In genomic region chr17:51191895-51192294, GRCh38 we compare ENCODE assay signal across 20 cellular contexts. TPM values are rescaled to one million over a fixed set of nuclear protein-coding genes. Genes with fewer than 3 reads are reported as not detected.
A peak's percentile ranks its signal among the peaks of the same experiment; 100 is the strongest.
DNase-seq lines count a peak whose midpoint lies in the region; ATAC-seq, FAIRE-seq and TF ChIP-seq lines count a peak whose summit lies in the region.
"Had no signal": no experiment of that assay in that cellular context is flagged by ENCODE, and none has a peak within 500 bp of the region (broad histone marks: within the 10 kb centered on the region; RNA-seq: fewer than 3 reads in every experiment).

No MANE protein-coding gene starts in this region.

- BruUV-seq in HepG2 (replicated peaks; lab: Mats Ljungman, UMichigan) (TSS peak; percentile 23), IMR-90 (replicated peaks; lab: Mats Ljungman, UMichigan) (no TSS peak), K562 (replicated peaks; lab: Mats Ljungman, UMichigan) (no TSS peak)

- in situ Hi-C loops in HepG2 (cut with HindIII; ENCODE audit: extremely low pct_ligation_motif_present, low pct_unique_long_range_greater_than_20kb) (no loop called here), IMR-90 (cut with MboI; ENCODE audit: low sequenced_read_pairs) (no loop called here), K562 (cut with MboI) (no loop called here)

- POLR2A ChIA-PET in HepG2 (lab: Yijun Ruan, JAX): no interaction called here
- POLR2A ChIA-PET in IMR-90 (lab: Charles Lee; ENCODE audit: unreplicated experiment): no interaction called here
- POLR2A ChIA-PET in K562 (lab: Yijun Ruan, JAX): no interaction called here

- no peak overlapping the region for H2BK15ac ChIP-seq in IMR-90 (ENCODE audit: low read depth, low read length)

- H3K4me3 ChIP-seq in HepG2 (replicated peaks in 1 of 3; ENCODE audit: insufficient read depth in 1 of 3, low read depth in 2 of 3, low read length in 3 of 3): no peak overlapping the region
- H3K4me3 ChIP-seq in right lobe of liver: no peak overlapping the region
- H3K4me3 ChIP-seq in IMR-90 (ENCODE audit: insufficient read depth, low read depth, low read length): no peak overlapping the region
- H3K4me3 ChIP-seq in K562: no peak overlapping the region
- no peak overlapping the region for H3K4me3 ChIP-seq in tibial nerve
- H3K4me3 ChIP-seq: BLaER1 treated with 17β-estradiol and CSF1 and Interleukin-3, amounts not matched to agents 10 nM and 100 nM had no signal

- H4K91ac ChIP-seq in IMR-90 (ENCODE audit: insufficient read depth, low read depth, low read length): no peak overlapping the region

- H3K9ac ChIP-seq in HepG2 (ENCODE audit: insufficient read depth, low read depth, low read length) (no peak overlapping the region), IMR-90 (ENCODE audit: low read depth, low read length) (no peak overlapping the region), K562 (ENCODE audit: insufficient read depth in 1 of 2, low read depth in 2 of 2, low read length in 2 of 2) (no peak overlapping the region)
- H3K9ac ChIP-seq: BLaER1 treated with 17β-estradiol and CSF1 and Interleukin-3, amounts not matched to agents 10 nM and 100 nM had no signal

- CTCF ChIA-PET in HepG2 (lab: Yijun Ruan, JAX; ENCODE audit: low intra/inter-chr PET ratio, low total read pairs): no interaction called here
- CTCF ChIA-PET in IMR-90 (lab: Yijun Ruan, JAX): no interaction called here
- CTCF ChIA-PET in K562 (lab: Yijun Ruan, JAX; ENCODE audit: low intra/inter-chr PET ratio): no interaction called here

- no peak overlapping the region for H2AFZ ChIP-seq in HepG2 (ENCODE audit: low read length)
- no peak overlapping the region for H2AFZ ChIP-seq in IMR-90 (replicated peaks; ENCODE audit: low read length, poor library complexity)
- no peak overlapping the region for H2AFZ ChIP-seq in K562 (ENCODE audit: low read depth, low read length)

- no peak overlapping the region for H4K8ac ChIP-seq in IMR-90 (ENCODE audit: low read depth in 2 of 2, low read length in 2 of 2)

- H3K14ac ChIP-seq in IMR-90 (replicated peaks; ENCODE audit: low read depth, low read length): no peak overlapping the region

- H3K23ac ChIP-seq in IMR-90 (ENCODE audit: low read depth, low read length): no peak overlapping the region

- no peak overlapping the region for H3K4ac ChIP-seq in IMR-90 (ENCODE audit: low read depth, low read length)

- no peak overlapping the region for H2BK120ac ChIP-seq in IMR-90 (ENCODE audit: low read depth, low read length)

- H3K18ac ChIP-seq in IMR-90 (ENCODE audit: low read depth, low read length): no peak overlapping the region

- ATAC-seq in HepG2: no peak
- no peak for ATAC-seq in right lobe of liver
- no peak for ATAC-seq in IMR-90 (ENCODE audit: low read depth)
- ATAC-seq in K562: no peak
- ATAC-seq: CD8-positive, alpha-beta T cell had no signal

- DNase-seq in HepG2 (ENCODE audit: low spot score) (no peak), right lobe of liver (no peak), IMR-90 (no peak), K562 (ENCODE audit: extremely low read depth in 1 of 4, low spot score in 3 of 4) (no peak), GM12891 (ENCODE audit: insufficient read length, low spot score) (no peak), tibial nerve (ENCODE audit: low spot score in 2 of 2) (no peak)
- DNase-seq: 8988T; AML-193; Caco-2; Calu3; CD4-positive, alpha-beta T cell; CD8-positive, alpha-beta T cell; DMS79 treated with DMSO at 0.1 percent for 48 hours; GF-D8 had no signal

- no peaks in the 10 kb centered on the region for H3K79me1 ChIP-seq in IMR-90 (ENCODE audit: low read depth in 1 of 2, low read length in 2 of 2)

- peak; percentile 12 for FAIRE-seq in HepG2 (lab: Jason Lieb, UNC)
- FAIRE-seq in K562 (lab: Jason Lieb, UNC): no peak
- no peak for FAIRE-seq in GM12891 (lab: Jason Lieb, UNC)
- FAIRE-seq: A204.1, G401.6, GM12892, GM18507 had no signal

- TF ChIP-seq CTCF in HepG2 (CRISPR knock-in tag; IDR thresholded peaks at IDR 0.05): no peak
- no peak for TF ChIP-seq CTCF in right lobe of liver (IDR thresholded peaks at IDR 0.05)
- TF ChIP-seq CTCF in IMR-90 (conservative IDR thresholded peaks at IDR 0.05; ENCODE audit: low read depth, low read length): no peak
- TF ChIP-seq CTCF in K562 (IDR thresholded peaks at IDR 0.05 in 2 of 3, conservative IDR thresholded peaks at IDR 0.05 in 1 of 3; ENCODE audit: insufficient read depth in 2 of 3, low read depth in 1 of 3, low read length in 3 of 3): no peak
- TF ChIP-seq CTCF in tibial nerve (IDR thresholded peaks at IDR 0.05): no peak

- H2BK20ac ChIP-seq in IMR-90 (ENCODE audit: low read depth, low read length): no peak overlapping the region

- 90% methylated on average over 2 of the region's 2 CpGs for WGBS in HepG2 (ENCODE audit: low lambda C conversion rate)
- WGBS in right lobe of liver (ENCODE audit: insufficient coverage, low coverage, low lambda C conversion rate, missing lambda C conversion rate): 79% methylated on average over 2 of the region's 2 CpGs
- no CpG with 5 or more reads among the region's 2 CpGs for WGBS in IMR-90 (ENCODE audit: extremely low coverage in 2 of 2, insufficient read length in 1 of 2), 2 experiments
- WGBS in K562 (ENCODE audit: insufficient coverage, low coverage, missing lambda C conversion rate): 58% methylated on average over 2 of the region's 2 CpGs
- 78 to 88% methylated on average over 2 of the region's 2 CpGs for whole genome bisulfite sequencing in tibial nerve, 2 donors

- H3K27me3 ChIP-seq in HepG2 (ENCODE audit: control insufficient read depth in 1 of 2, insufficient read depth in 2 of 2, low read length in 2 of 2) (no peaks in the 10 kb centered on the region), right lobe of liver (no peaks in the 10 kb centered on the region), IMR-90 (ENCODE audit: control insufficient read depth, insufficient read depth, low read length) (no peaks in the 10 kb centered on the region), K562 (ENCODE audit: control insufficient read depth in 2 of 2, insufficient read depth in 2 of 2, low read length in 2 of 2) (no peaks in the 10 kb centered on the region), tibial nerve (no peaks in the 10 kb centered on the region)
- H3K27me3 ChIP-seq: BLaER1 treated with 17β-estradiol and CSF1 and Interleukin-3, amounts not matched to agents 10 nM and 100 nM had no signal

- no peaks in the 10 kb centered on the region for H3K9me3 ChIP-seq in HepG2 (ENCODE audit: low read length)
- no peaks in the 10 kb centered on the region for H3K9me3 ChIP-seq in right lobe of liver
- no peaks in the 10 kb centered on the region for H3K9me3 ChIP-seq in IMR-90 (ENCODE audit: control insufficient read depth, insufficient read depth, low read length)
- no peaks in the 10 kb centered on the region for H3K9me3 ChIP-seq in K562 (replicated peaks; ENCODE audit: control insufficient read depth, insufficient read depth, low read depth, low read length)
- H3K9me3 ChIP-seq in tibial nerve: no peaks in the 10 kb centered on the region
- H3K9me3 ChIP-seq: BLaER1 treated with 17β-estradiol and CSF1 and Interleukin-3, amounts not matched to agents 10 nM and 100 nM; Caco-2 had no signal

- H3K4me2 ChIP-seq in HepG2 (ENCODE audit: low read depth, low read length): no peak overlapping the region
- no peak overlapping the region for H3K4me2 ChIP-seq in IMR-90 (ENCODE audit: low read depth, low read length)
- no peak overlapping the region for H3K4me2 ChIP-seq in K562 (ENCODE audit: insufficient read depth, low read length)
- H3K4me2 ChIP-seq: BLaER1 treated with 17β-estradiol and CSF1 and Interleukin-3, amounts not matched to agents 10 nM and 100 nM had no signal

- TF ChIP-seq POLR2A in HepG2 (IDR thresholded peaks at IDR 0.05; ENCODE audit: insufficient read depth in 1 of 2, low read depth in 2 of 2, low read length in 2 of 2) (no peak), right lobe of liver (IDR thresholded peaks at IDR 0.05) (no peak), IMR-90 (IDR thresholded peaks at IDR 0.05; ENCODE audit: low read depth, low read length) (no peak), K562 (conservative IDR thresholded peaks at IDR 0.05) (no peak), GM12891 (IDR thresholded peaks at IDR 0.05; ENCODE audit: low read depth, low read length) (no peak), tibial nerve (IDR thresholded peaks at IDR 0.05) (no peak)

- H3K9me1 ChIP-seq in IMR-90 (ENCODE audit: insufficient read depth, low read length) (no peaks in the 10 kb centered on the region), K562 (ENCODE audit: control insufficient read depth, insufficient read depth, low read length) (peaks cover 4% of the 10 kb centered on the region)

- no peak overlapping the region for H3K56ac ChIP-seq in IMR-90 (ENCODE audit: extremely low read depth, insufficient read depth, low read length)

- H4K20me1 ChIP-seq in HepG2 (ENCODE audit: insufficient read depth, low read length) (no peaks in the 10 kb centered on the region), IMR-90 (ENCODE audit: insufficient read depth, low read length) (no peaks in the 10 kb centered on the region), K562 (replicated peaks; ENCODE audit: control insufficient read depth, insufficient read depth, low read length) (no peaks in the 10 kb centered on the region)
- H4K20me1 ChIP-seq: BLaER1 treated with 17β-estradiol and CSF1 and Interleukin-3, amounts not matched to agents 10 nM and 100 nM had no signal

- H3K4me1 ChIP-seq in HepG2 (ENCODE audit: insufficient read depth, low read length) (no peaks in the 10 kb centered on the region), right lobe of liver (no peaks in the 10 kb centered on the region), IMR-90 (ENCODE audit: control insufficient read depth, insufficient read depth, low read length) (0 out of 2 replicates have a peak, but pooled peaks cover 2% of the 10 kb centered on the region), K562 (replicated peaks in 1 of 2; ENCODE audit: control insufficient read depth in 2 of 2, insufficient read depth in 2 of 2, low read length in 2 of 2) (no peaks in the 10 kb centered on the region), tibial nerve (peaks cover 0 to 7% (median 0%) of the 10 kb centered on the region in 4 donors)
- H3K4me1 ChIP-seq: BLaER1 treated with 17β-estradiol and CSF1 and Interleukin-3, amounts not matched to agents 10 nM and 100 nM; Caco-2 had no signal

- TF ChIP-seq RAD21 in HepG2 (CRISPR knock-in tag; IDR thresholded peaks at IDR 0.05) (no peak), IMR-90 (IDR thresholded peaks at IDR 0.05; ENCODE audit: low read length) (no peak), K562 (CRISPR knock-in tag; conservative IDR thresholded peaks at IDR 0.05 in 1 of 2, IDR thresholded peaks at IDR 0.05 in 1 of 2) (no peak)

- no peaks in the 10 kb centered on the region for H3K79me2 ChIP-seq in HepG2 (ENCODE audit: insufficient read depth, low read length)
- no peaks in the 10 kb centered on the region for H3K79me2 ChIP-seq in K562 (ENCODE audit: control insufficient read depth, insufficient read depth, low read length)

- H2AK9ac ChIP-seq in IMR-90 (replicated peaks; ENCODE audit: low read depth, low read length, poor library complexity): no peak overlapping the region

- no peak overlapping the region for H4K5ac ChIP-seq in IMR-90 (ENCODE audit: low read depth, low read length)

- no peak overlapping the region for H2AK5ac ChIP-seq in IMR-90 (ENCODE audit: low read depth, low read length)

- H3K36me3 ChIP-seq in HepG2 (replicated peaks in 1 of 2; ENCODE audit: control insufficient read depth in 1 of 2, insufficient read depth in 2 of 2, low read length in 2 of 2) (peaks cover 20 to 69% of the 10 kb centered on the region in 2 experiments), right lobe of liver (peaks cover 0 to 49% (median 16%) of the 10 kb centered on the region in 4 donors), IMR-90 (ENCODE audit: control insufficient read depth, insufficient read depth, low read length) (peaks cover 33% of the 10 kb centered on the region), K562 (ENCODE audit: control insufficient read depth, insufficient read depth, low read length) (peaks cover 68% of the 10 kb centered on the region), tibial nerve (peaks cover 4 to 87% (median 13%) of the 10 kb centered on the region in 3 donors)

- no peak overlapping the region for H3K27ac ChIP-seq in HepG2 (ENCODE audit: extremely low read length, insufficient read depth, low read length)
- no peak overlapping the region for H3K27ac ChIP-seq in right lobe of liver
- no peak overlapping the region for H3K27ac ChIP-seq in IMR-90 (ENCODE audit: insufficient read depth, low read length)
- H3K27ac ChIP-seq in K562 (ENCODE audit: extremely low read depth, low read depth, low read length): no peak overlapping the region
- H3K27ac ChIP-seq in tibial nerve: no peak overlapping the region
- H3K27ac ChIP-seq: BLaER1 treated with 17β-estradiol and CSF1 and Interleukin-3, amounts not matched to agents 10 nM and 100 nM; C4-2B had no signal

- dilution Hi-C loops in IMR-90 (cut with HindIII; ENCODE audit: low sequenced_read_pairs, unreplicated experiment): no loop called here

- no peak overlapping the region for H2BK5ac ChIP-seq in IMR-90 (ENCODE audit: low read depth, low read length, poor library complexity, severe bottlenecking)

- no peak for TF ChIP-seq EP300 in HepG2 (IDR thresholded peaks at IDR 0.05; ENCODE audit: low read depth in 2 of 2, low read length in 2 of 2)
- TF ChIP-seq EP300 in HepG2 (CRISPR knock-in tag; IDR thresholded peaks at IDR 0.05; ENCODE audit: borderline replicate concordance): no peak
- TF ChIP-seq EP300 in K562 (IDR thresholded peaks at IDR 0.05; ENCODE audit: low read length): no peak
- TF ChIP-seq EP300 in tibial nerve (IDR thresholded peaks at IDR 0.05): no peak

- intact Hi-C loops in HepG2 (cut with micrococcal nuclease; ENCODE audit: unreplicated experiment): no loop called here
- intact Hi-C loops in right lobe of liver (cut with DNase I): no loop called here
- intact Hi-C loops in IMR-90 (cut with micrococcal nuclease): no loop called here
- intact Hi-C loops in K562 (cut with micrococcal nuclease): no loop called here

RNA-seq across cellular contexts. Expression of gene NME2, which starts 25.7 kb away (rescaled TPM):
- 1,213 and 1,462 TPM in 2 replicates for total RNA-seq in HepG2 (2016; rRNA removed; fragmentation: Illumina TruSeq; extraction: Trizol)
- 3,248 and 3,475 TPM in 2 replicates for total RNA-seq in HepG2 (2016; cell fraction: cytosol; rRNA removed; fragmentation: Illumina TruSeq; extraction: Trizol; ENCODE audit: low read depth)
- total RNA-seq in HepG2 (2016; cell fraction: insoluble cytoplasmic fraction; rRNA removed; fragmentation: Illumina TruSeq; extraction: Trizol): 1,244 and 1,442 TPM in 2 replicates
- total RNA-seq in HepG2 (2016; cell fraction: membrane; rRNA removed; fragmentation: Illumina TruSeq; extraction: Trizol): 1,855 and 2,042 TPM in 2 replicates
- 411 and 427 TPM in 2 replicates for total RNA-seq in HepG2 (2016; cell fraction: nucleus; rRNA removed; fragmentation: Illumina TruSeq; extraction: Trizol)
- polyA plus RNA-seq in HepG2 (2011; rRNA removed): 670 and 790 TPM in 2 replicates
- 823 and 1,054 TPM in 2 replicates for polyA plus RNA-seq in HepG2 (2011; cell fraction: cytosol; rRNA removed)
- polyA plus RNA-seq in HepG2 (2011; cell fraction: nucleus; rRNA removed): 217 and 230 TPM in 2 replicates
- 662 and 954 TPM in 2 replicates for polyA plus RNA-seq in HepG2 (2012)
- 3,109 and 3,480 TPM in 2 replicates for polyA plus RNA-seq in HepG2 (2016; cell fraction: cytosol; fragmentation: Illumina TruSeq; extraction: Trizol; ENCODE audit: low read depth)
- polyA plus RNA-seq in HepG2 (2016; cell fraction: insoluble cytoplasmic fraction; fragmentation: Illumina TruSeq; extraction: Trizol; ENCODE audit: low read depth): 1,218 and 1,270 TPM in 2 replicates
- polyA plus RNA-seq in HepG2 (2016; cell fraction: membrane; fragmentation: Illumina TruSeq; extraction: Trizol; ENCODE audit: low read depth): 1,530 and 1,727 TPM in 2 replicates
- polyA plus RNA-seq in HepG2 (2016; cell fraction: nucleus; fragmentation: Illumina TruSeq; extraction: Trizol; ENCODE audit: insufficient read depth, low read depth): 589 and 653 TPM in 2 replicates
- polyA minus RNA-seq in HepG2 (2011; rRNA and poly(A)+ RNA removed; ENCODE audit: low replicate concordance): 231 and 251 TPM in 2 replicates
- polyA minus RNA-seq in HepG2 (2011; cell fraction: cytosol; rRNA and poly(A)+ RNA removed): 123 and 148 TPM in 2 replicates
- polyA minus RNA-seq in HepG2 (2011; cell fraction: nucleus; rRNA and poly(A)+ RNA removed): 67.9 and 74.3 TPM in 2 replicates
- total RNA-seq in right lobe of liver: 100 to 1,000 TPM; 123 to 422 (median 176) TPM
- 824 and 863 TPM in 2 replicates for total RNA-seq in IMR-90 (2012; rRNA removed)
- 912 and 1,059 TPM in 2 replicates for polyA plus RNA-seq in IMR-90 (2012; rRNA removed)
- 1,086 and 1,531 TPM in 2 replicates for polyA plus RNA-seq in IMR-90 (2012; cell fraction: cytosol; rRNA removed)
- polyA plus RNA-seq in IMR-90 (2012; cell fraction: nucleus; rRNA removed; ENCODE audit: low replicate concordance): 335 and 521 TPM in 2 replicates
- total RNA-seq in K562 (2011; cell fraction: chromatin; rRNA removed; ENCODE audit: low replicate concordance): 64.0 and 91.2 TPM in 2 replicates
- total RNA-seq in K562 (2011; cell fraction: nucleolus; rRNA removed): 177 and 196 TPM in 2 replicates
- 176 and 374 TPM in 2 replicates for total RNA-seq in K562 (2011; cell fraction: nucleoplasm; rRNA removed)
- total RNA-seq in K562 (2014; rRNA removed): 1,010 and 1,072 TPM in 2 replicates
- total RNA-seq in K562 (2014; rRNA removed; fragmentation: Illumina TruSeq; extraction: Trizol): 763 and 827 TPM in 2 replicates
- 783 and 790 TPM in 2 replicates for total RNA-seq in K562 (2015; rRNA removed; fragmentation: Illumina TruSeq; extraction: Trizol)
- total RNA-seq in K562 (2021): 1,055 and 1,182 TPM in 2 replicates
- polyA plus RNA-seq in K562 (2011; rRNA removed): 1,026 and 1,088 TPM in 2 replicates
- polyA plus RNA-seq in K562 (2011; cell fraction: cytosol; rRNA removed): 921 and 948 TPM in 2 replicates
- 355 and 443 TPM in 2 replicates for polyA plus RNA-seq in K562 (2011; cell fraction: nucleus; rRNA removed)
- polyA plus RNA-seq in K562 (2012): 987 and 1,336 TPM in 2 replicates
- polyA plus RNA-seq in K562 (2014; fragmentation: Illumina TruSeq; extraction: Trizol): 723 and 886 TPM in 2 replicates
- 100 to 1,000 TPM; 684 to 924 TPM for polyA plus RNA-seq in K562 (2014; fragmentation: Nextera tagmentation; extraction: Ambion mirVana)
- polyA plus RNA-seq in K562 (2014; rRNA removed): 1,202 and 1,445 TPM in 2 replicates
- 346 and 369 TPM in 2 replicates for polyA minus RNA-seq in K562 (2011; rRNA and poly(A)+ RNA removed)
- polyA minus RNA-seq in K562 (2011; cell fraction: cytosol; rRNA and poly(A)+ RNA removed): 154 and 166 TPM in 2 replicates
- 61.1 and 93.0 TPM in 2 replicates for polyA minus RNA-seq in K562 (2011; cell fraction: nucleus; rRNA and poly(A)+ RNA removed)
- 976 TPM for polyA plus RNA-seq in GM12891 (2012; ENCODE audit: low read depth, missing spikeins)
- total RNA-seq in tibial nerve: 100 to 1,000 TPM; 308 to 552 (median 417) TPM

RNA-seq across cellular contexts. Expression of gene NME1, which starts 38.5 kb away (rescaled TPM):
- total RNA-seq in HepG2 (2016; rRNA removed; fragmentation: Illumina TruSeq; extraction: Trizol): 516 and 689 TPM in 2 replicates
- 170 and 196 TPM in 2 replicates for total RNA-seq in HepG2 (2016; cell fraction: cytosol; rRNA removed; fragmentation: Illumina TruSeq; extraction: Trizol; ENCODE audit: low read depth)
- 532 and 791 TPM in 2 replicates for total RNA-seq in HepG2 (2016; cell fraction: insoluble cytoplasmic fraction; rRNA removed; fragmentation: Illumina TruSeq; extraction: Trizol)
- 214 and 233 TPM in 2 replicates for total RNA-seq in HepG2 (2016; cell fraction: membrane; rRNA removed; fragmentation: Illumina TruSeq; extraction: Trizol)
- 167 and 182 TPM in 2 replicates for total RNA-seq in HepG2 (2016; cell fraction: nucleus; rRNA removed; fragmentation: Illumina TruSeq; extraction: Trizol)
- 195 and 295 TPM in 2 replicates for polyA plus RNA-seq in HepG2 (2011; rRNA removed)
- polyA plus RNA-seq in HepG2 (2011; cell fraction: cytosol; rRNA removed): 252 and 270 TPM in 2 replicates
- polyA plus RNA-seq in HepG2 (2011; cell fraction: nucleus; rRNA removed): 48.6 and 52.8 TPM in 2 replicates
- 169 and 175 TPM in 2 replicates for polyA plus RNA-seq in HepG2 (2012)
- polyA plus RNA-seq in HepG2 (2016; cell fraction: cytosol; fragmentation: Illumina TruSeq; extraction: Trizol; ENCODE audit: low read depth): 162 and 186 TPM in 2 replicates
- 628 and 715 TPM in 2 replicates for polyA plus RNA-seq in HepG2 (2016; cell fraction: insoluble cytoplasmic fraction; fragmentation: Illumina TruSeq; extraction: Trizol; ENCODE audit: low read depth)
- 161 and 191 TPM in 2 replicates for polyA plus RNA-seq in HepG2 (2016; cell fraction: membrane; fragmentation: Illumina TruSeq; extraction: Trizol; ENCODE audit: low read depth)
- 247 and 257 TPM in 2 replicates for polyA plus RNA-seq in HepG2 (2016; cell fraction: nucleus; fragmentation: Illumina TruSeq; extraction: Trizol; ENCODE audit: insufficient read depth, low read depth)
- polyA minus RNA-seq in HepG2 (2011; rRNA and poly(A)+ RNA removed; ENCODE audit: low replicate concordance): 45.8 and 143 TPM in 2 replicates
- 27.9 and 30.1 TPM in 2 replicates for polyA minus RNA-seq in HepG2 (2011; cell fraction: cytosol; rRNA and poly(A)+ RNA removed)
- polyA minus RNA-seq in HepG2 (2011; cell fraction: nucleus; rRNA and poly(A)+ RNA removed): 38.6 and 43.3 TPM in 2 replicates
- total RNA-seq in right lobe of liver: 10 to 100 TPM; 31.1 to 88.1 (median 47.0) TPM
- 261 and 312 TPM in 2 replicates for total RNA-seq in IMR-90 (2012; rRNA removed)
- polyA plus RNA-seq in IMR-90 (2012; rRNA removed): 311 and 365 TPM in 2 replicates
- polyA plus RNA-seq in IMR-90 (2012; cell fraction: cytosol; rRNA removed): 294 and 458 TPM in 2 replicates
- 76.8 and 195 TPM in 2 replicates for polyA plus RNA-seq in IMR-90 (2012; cell fraction: nucleus; rRNA removed; ENCODE audit: low replicate concordance)
- 89.8 and 104 TPM in 2 replicates for total RNA-seq in K562 (2011; cell fraction: chromatin; rRNA removed; ENCODE audit: low replicate concordance)
- 98.7 and 106 TPM in 2 replicates for total RNA-seq in K562 (2011; cell fraction: nucleolus; rRNA removed)
- 131 and 159 TPM in 2 replicates for total RNA-seq in K562 (2011; cell fraction: nucleoplasm; rRNA removed)
- 478 and 508 TPM in 2 replicates for total RNA-seq in K562 (2014; rRNA removed)
- total RNA-seq in K562 (2014; rRNA removed; fragmentation: Illumina TruSeq; extraction: Trizol): 502 and 525 TPM in 2 replicates
- 436 and 449 TPM in 2 replicates for total RNA-seq in K562 (2015; rRNA removed; fragmentation: Illumina TruSeq; extraction: Trizol)
- total RNA-seq in K562 (2021): 479 and 509 TPM in 2 replicates
- 571 and 796 TPM in 2 replicates for polyA plus RNA-seq in K562 (2011; rRNA removed)
- polyA plus RNA-seq in K562 (2011; cell fraction: cytosol; rRNA removed): 606 and 672 TPM in 2 replicates
- 154 and 260 TPM in 2 replicates for polyA plus RNA-seq in K562 (2011; cell fraction: nucleus; rRNA removed)
- polyA plus RNA-seq in K562 (2012): 169 and 564 TPM in 2 replicates
- polyA plus RNA-seq in K562 (2014; fragmentation: Illumina TruSeq; extraction: Trizol): 598 and 604 TPM in 2 replicates
- 1,000 to 10,000 TPM; 1,450 to 1,588 TPM for polyA plus RNA-seq in K562 (2014; fragmentation: Nextera tagmentation; extraction: Ambion mirVana)
- polyA plus RNA-seq in K562 (2014; rRNA removed): 670 and 766 TPM in 2 replicates
- polyA minus RNA-seq in K562 (2011; rRNA and poly(A)+ RNA removed): 333 and 372 TPM in 2 replicates
- 67.9 and 75.3 TPM in 2 replicates for polyA minus RNA-seq in K562 (2011; cell fraction: cytosol; rRNA and poly(A)+ RNA removed)
- 30.3 and 41.3 TPM in 2 replicates for polyA minus RNA-seq in K562 (2011; cell fraction: nucleus; rRNA and poly(A)+ RNA removed)
- polyA plus RNA-seq in GM12891 (2012; ENCODE audit: low read depth, missing spikeins): 272 TPM
- total RNA-seq in tibial nerve: 100 to 1,000 TPM in 1 of 4 donors, 10 to 100 TPM in 3; 12.7 to 105 (median 38.7) TPM

Comparison
In these comparisons a context has a peak if more than half of its experiments do, and no peak if none do; other contexts are left out.
1. Of the 241 proteins assayed by ChIP-seq in both HepG2 and K562: peak only in HepG2: MAFF and MAFK; only in K562: none; in both: none; in neither: 239.